In the genomic region with DNA sequence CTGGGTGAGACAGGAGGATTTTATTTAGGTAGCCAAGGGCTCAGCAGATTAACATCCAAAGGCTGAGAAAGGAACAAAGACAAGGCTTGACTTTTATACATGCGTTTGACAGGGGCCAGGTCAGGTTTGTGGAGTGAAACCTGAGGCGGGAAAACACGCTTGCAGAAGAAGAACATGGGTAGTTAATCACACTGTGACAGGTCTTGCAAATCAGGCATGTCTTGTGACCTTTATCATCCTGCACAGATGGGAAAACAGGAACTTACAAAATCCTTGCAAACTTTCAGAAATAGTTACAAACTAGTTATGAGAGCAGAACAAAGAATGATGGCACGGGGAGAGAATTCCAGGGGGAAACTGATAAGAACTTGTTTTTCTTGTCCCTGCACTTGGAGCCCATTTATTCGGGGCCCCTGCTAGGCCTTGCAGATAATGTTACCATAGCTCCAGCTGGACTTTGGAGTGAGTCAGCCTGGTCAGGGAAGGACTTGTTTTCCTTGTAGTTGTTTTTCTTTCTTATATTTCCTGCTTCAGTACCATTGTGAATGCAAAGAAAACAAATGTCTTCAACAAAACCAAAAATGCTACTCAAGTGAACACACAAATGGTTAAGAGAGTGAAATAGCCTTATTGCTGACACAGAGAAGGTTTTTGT, we compare ENCODE assay signal across 1 cellular context.
TF ChIP-seq lines count a peak whose summit lies in the region.

No MANE protein-coding gene starts in this region.

TF ChIP-seq in K562, 482 proteins besides CTCF, POLR2A, EP300 and RAD21 (continued from another document and continues in another):
- no peak for TF ChIP-seq RREB1 (CRISPR knock-in tag; IDR thresholded peaks at IDR 0.05)
- TF ChIP-seq, protein P1, sequence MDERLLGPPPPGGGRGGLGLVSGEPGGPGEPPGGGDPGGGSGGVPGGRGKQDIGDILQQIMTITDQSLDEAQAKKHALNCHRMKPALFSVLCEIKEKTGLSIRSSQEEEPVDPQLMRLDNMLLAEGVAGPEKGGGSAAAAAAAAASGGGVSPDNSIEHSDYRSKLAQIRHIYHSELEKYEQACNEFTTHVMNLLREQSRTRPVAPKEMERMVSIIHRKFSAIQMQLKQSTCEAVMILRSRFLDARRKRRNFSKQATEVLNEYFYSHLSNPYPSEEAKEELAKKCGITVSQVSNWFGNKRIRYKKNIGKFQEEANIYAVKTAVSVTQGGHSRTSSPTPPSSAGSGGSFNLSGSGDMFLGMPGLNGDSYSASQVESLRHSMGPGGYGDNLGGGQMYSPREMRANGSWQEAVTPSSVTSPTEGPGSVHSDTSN (CRISPR knock-in tag; IDR thresholded peaks at IDR 0.05; ENCODE audit: low read depth), result peak; percentile 58
- TF ChIP-seq, protein P1 (tag; conservative IDR thresholded peaks at IDR 0.05; ENCODE audit: low read depth), result peak; percentile 95
- TF ChIP-seq, protein P2, sequence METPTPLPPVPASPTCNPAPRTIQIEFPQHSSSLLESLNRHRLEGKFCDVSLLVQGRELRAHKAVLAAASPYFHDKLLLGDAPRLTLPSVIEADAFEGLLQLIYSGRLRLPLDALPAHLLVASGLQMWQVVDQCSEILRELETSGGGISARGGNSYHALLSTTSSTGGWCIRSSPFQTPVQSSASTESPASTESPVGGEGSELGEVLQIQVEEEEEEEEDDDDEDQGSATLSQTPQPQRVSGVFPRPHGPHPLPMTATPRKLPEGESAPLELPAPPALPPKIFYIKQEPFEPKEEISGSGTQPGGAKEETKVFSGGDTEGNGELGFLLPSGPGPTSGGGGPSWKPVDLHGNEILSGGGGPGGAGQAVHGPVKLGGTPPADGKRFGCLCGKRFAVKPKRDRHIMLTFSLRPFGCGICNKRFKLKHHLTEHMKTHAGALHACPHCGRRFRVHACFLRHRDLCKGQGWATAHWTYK (CRISPR knock-in tag; IDR thresholded peaks at IDR 0.05), result no peak
- TF ChIP-seq, protein P3, sequence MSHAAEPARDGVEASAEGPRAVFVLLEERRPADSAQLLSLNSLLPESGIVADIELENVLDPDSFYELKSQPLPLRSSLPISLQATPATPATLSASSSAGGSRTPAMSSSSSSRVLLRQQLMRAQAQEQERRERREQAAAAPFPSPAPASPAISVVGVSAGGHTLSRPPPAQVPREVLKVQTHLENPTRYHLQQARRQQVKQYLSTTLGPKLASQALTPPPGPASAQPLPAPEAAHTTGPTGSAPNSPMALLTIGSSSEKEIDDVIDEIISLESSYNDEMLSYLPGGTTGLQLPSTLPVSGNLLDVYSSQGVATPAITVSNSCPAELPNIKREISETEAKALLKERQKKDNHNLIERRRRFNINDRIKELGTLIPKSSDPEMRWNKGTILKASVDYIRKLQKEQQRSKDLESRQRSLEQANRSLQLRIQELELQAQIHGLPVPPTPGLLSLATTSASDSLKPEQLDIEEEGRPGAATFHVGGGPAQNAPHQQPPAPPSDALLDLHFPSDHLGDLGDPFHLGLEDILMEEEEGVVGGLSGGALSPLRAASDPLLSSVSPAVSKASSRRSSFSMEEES (CRISPR knock-in tag; IDR thresholded peaks at IDR 0.05), result peak; percentile 29; the same call in 1 of the 2 replicates
- TF ChIP-seq STAG1 (CRISPR knock-in tag; IDR thresholded peaks at IDR 0.05; ENCODE audit: borderline replicate concordance), result no peak
- no peak for TF ChIP-seq ZNF175 (CRISPR knock-in tag; IDR thresholded peaks at IDR 0.05; ENCODE audit: low read depth)
- TF ChIP-seq MTA1 (IDR thresholded peaks at IDR 0.05; ENCODE audit: borderline replicate concordance), result no peak
- TF ChIP-seq MECOM (CRISPR knock-in tag; IDR thresholded peaks at IDR 0.05), result peak; percentile 62; the same call in 1 of the 2 replicates
- no peak for TF ChIP-seq HNRNPUL1 (IDR thresholded peaks at IDR 0.05; ENCODE audit: low read length)
- TF ChIP-seq, protein P4, sequence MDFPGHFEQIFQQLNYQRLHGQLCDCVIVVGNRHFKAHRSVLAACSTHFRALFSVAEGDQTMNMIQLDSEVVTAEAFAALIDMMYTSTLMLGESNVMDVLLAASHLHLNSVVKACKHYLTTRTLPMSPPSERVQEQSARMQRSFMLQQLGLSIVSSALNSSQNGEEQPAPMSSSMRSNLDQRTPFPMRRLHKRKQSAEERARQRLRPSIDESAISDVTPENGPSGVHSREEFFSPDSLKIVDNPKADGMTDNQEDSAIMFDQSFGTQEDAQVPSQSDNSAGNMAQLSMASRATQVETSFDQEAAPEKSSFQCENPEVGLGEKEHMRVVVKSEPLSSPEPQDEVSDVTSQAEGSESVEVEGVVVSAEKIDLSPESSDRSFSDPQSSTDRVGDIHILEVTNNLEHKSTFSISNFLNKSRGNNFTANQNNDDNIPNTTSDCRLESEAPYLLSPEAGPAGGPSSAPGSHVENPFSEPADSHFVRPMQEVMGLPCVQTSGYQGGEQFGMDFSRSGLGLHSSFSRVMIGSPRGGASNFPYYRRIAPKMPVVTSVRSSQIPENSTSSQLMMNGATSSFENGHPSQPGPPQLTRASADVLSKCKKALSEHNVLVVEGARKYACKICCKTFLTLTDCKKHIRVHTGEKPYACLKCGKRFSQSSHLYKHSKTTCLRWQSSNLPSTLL (IDR thresholded peaks at IDR 0.05), result no peak
- no peak for TF ChIP-seq PCBP2 (IDR thresholded peaks at IDR 0.05; ENCODE audit: low read depth, low read length, poor library complexity, severe bottlenecking)
- TF ChIP-seq TOE1 (IDR thresholded peaks at IDR 0.05; ENCODE audit: borderline replicate concordance), result peak; percentile 62; the same call in 1 of the 2 replicates
- TF ChIP-seq TOE1 (CRISPR knock-in tag; IDR thresholded peaks at IDR 0.05; ENCODE audit: borderline replicate concordance, low read depth), result no peak
- TF ChIP-seq STAT6 (CRISPR knock-in tag; IDR thresholded peaks at IDR 0.05), result no peak
- no peak for TF ChIP-seq BRD9 (IDR thresholded peaks at IDR 0.05; ENCODE audit: low read depth, partially characterized antibody)
- TF ChIP-seq PML (IDR thresholded peaks at IDR 0.05; ENCODE audit: low read length), result no peak; the same call in 1 of the 2 replicates
- TF ChIP-seq, protein P5, sequence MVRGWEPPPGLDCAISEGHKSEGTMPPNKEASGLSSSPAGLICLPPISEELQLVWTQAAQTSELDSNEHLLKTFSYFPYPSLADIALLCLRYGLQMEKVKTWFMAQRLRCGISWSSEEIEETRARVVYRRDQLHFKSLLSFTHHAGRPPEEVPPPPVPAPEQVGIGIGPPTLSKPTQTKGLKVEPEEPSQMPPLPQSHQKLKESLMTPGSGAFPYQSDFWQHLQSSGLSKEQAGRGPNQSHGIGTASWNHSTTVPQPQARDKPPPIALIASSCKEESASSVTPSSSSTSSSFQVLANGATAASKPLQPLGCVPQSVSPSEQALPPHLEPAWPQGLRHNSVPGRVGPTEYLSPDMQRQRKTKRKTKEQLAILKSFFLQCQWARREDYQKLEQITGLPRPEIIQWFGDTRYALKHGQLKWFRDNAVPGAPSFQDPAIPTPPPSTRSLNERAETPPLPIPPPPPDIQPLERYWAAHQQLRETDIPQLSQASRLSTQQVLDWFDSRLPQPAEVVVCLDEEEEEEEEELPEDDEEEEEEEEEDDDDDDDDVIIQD (CRISPR knock-in tag; IDR thresholded peaks at IDR 0.05), result no peak
- no peak for TF ChIP-seq BCOR (IDR thresholded peaks at IDR 0.05)
- TF ChIP-seq HSF4 (CRISPR knock-in tag; IDR thresholded peaks at IDR 0.05; ENCODE audit: borderline replicate concordance), result no peak
- TF ChIP-seq XRCC5 (IDR thresholded peaks at IDR 0.05; ENCODE audit: low read depth, low read length), result no peak
- TF ChIP-seq ATF4 (CRISPR knock-in tag; IDR thresholded peaks at IDR 0.05), result no peak
- TF ChIP-seq, protein P6, sequence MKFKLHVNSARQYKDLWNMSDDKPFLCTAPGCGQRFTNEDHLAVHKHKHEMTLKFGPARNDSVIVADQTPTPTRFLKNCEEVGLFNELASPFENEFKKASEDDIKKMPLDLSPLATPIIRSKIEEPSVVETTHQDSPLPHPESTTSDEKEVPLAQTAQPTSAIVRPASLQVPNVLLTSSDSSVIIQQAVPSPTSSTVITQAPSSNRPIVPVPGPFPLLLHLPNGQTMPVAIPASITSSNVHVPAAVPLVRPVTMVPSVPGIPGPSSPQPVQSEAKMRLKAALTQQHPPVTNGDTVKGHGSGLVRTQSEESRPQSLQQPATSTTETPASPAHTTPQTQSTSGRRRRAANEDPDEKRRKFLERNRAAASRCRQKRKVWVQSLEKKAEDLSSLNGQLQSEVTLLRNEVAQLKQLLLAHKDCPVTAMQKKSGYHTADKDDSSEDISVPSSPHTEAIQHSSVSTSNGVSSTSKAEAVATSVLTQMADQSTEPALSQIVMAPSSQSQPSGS (CRISPR knock-in tag; IDR thresholded peaks at IDR 0.05), result no peak
- no peak for TF ChIP-seq NCOA1 (IDR thresholded peaks at IDR 0.05; ENCODE audit: low read depth)
- TF ChIP-seq ZNF583 (CRISPR knock-in tag; IDR thresholded peaks at IDR 0.05), result no peak
- TF ChIP-seq NR2C1 (IDR thresholded peaks at IDR 0.05), result peak; percentile 36; the same call in 1 of the 2 replicates
- TF ChIP-seq NR2C1 (tag; IDR thresholded peaks at IDR 0.05), result peak; percentile 25; the same call in 1 of the 2 replicates
- TF ChIP-seq ZNF699 (CRISPR knock-in tag; IDR thresholded peaks at IDR 0.05; ENCODE audit: insufficient replicate concordance), result no peak
- no peak for TF ChIP-seq MTF1 (CRISPR knock-in tag; IDR thresholded peaks at IDR 0.05; ENCODE audit: borderline replicate concordance)
- no peak for TF ChIP-seq ELK3 (CRISPR knock-in tag; IDR thresholded peaks at IDR 0.05)
- no peak for TF ChIP-seq ZFP1 (CRISPR knock-in tag; IDR thresholded peaks at IDR 0.05)
